8 cellular contexts compared by ENCODE assay signal in genomic region chr11:122748968-122749687, GRCh38.
A peak's percentile ranks its signal among the peaks of the same experiment; 100 is the strongest.
DNase-seq lines count a peak whose midpoint lies in the region; ATAC-seq, FAIRE-seq and TF ChIP-seq lines count a peak whose summit lies in the region.

No MANE protein-coding gene starts in this region.

- no peaks in the 10 kb centered on the region for H3K9me2 ChIP-seq in DOHH2 (replicated peaks; ENCODE audit: control insufficient read depth, low read length)

- ATAC-seq in GM21515 (IDR thresholded peaks at IDR 0.05; ENCODE audit: unreplicated experiment): peak; percentile 90

- 0 out of 2 replicates have a peak, but pooled peaks cover 2% of the 10 kb centered on the region for H3K36me3 ChIP-seq in DOHH2 (ENCODE audit: control insufficient read depth, low read length)
- H3K36me3 ChIP-seq in small intestine (ENCODE audit: control insufficient read depth in 2 of 2, insufficient read depth in 2 of 2, low read length in 2 of 2): no peaks in the 10 kb centered on the region

- WGBS in small intestine, 3 donors: 50 to 77% (median 61%) methylated on average over 6 of the region's 6 CpGs

- POLR2A ChIA-PET in HEK293T (lab: Yijun Ruan, JAX): no interaction called here

- peak overlapping the region; percentile 47 for H3K4me2 ChIP-seq in DOHH2 (ENCODE audit: low read length)

- FAIRE-seq in small intestine (lab: Jason Lieb, UNC): no peak

- CTCF ChIA-PET in HEK293T (lab: Yijun Ruan, JAX): no interaction called here

- H3K27me3 ChIP-seq in DOHH2 (ENCODE audit: control insufficient read depth, low read length): no peaks in the 10 kb centered on the region
- H3K27me3 ChIP-seq in small intestine (ENCODE audit: control insufficient read depth in 2 of 2, insufficient read depth in 2 of 2, low read length in 2 of 2): no peaks in the 10 kb centered on the region

- no peaks in the 10 kb centered on the region for H3F3A ChIP-seq in DOHH2 (ENCODE audit: control insufficient read depth, insufficient read depth)

- H3K4me3 ChIP-seq in DOHH2 (ENCODE audit: low read length): no peak overlapping the region
- no peak overlapping the region for H3K4me3 ChIP-seq in small intestine (ENCODE audit: low read depth in 1 of 2, low read length in 2 of 2)

- TF ChIP-seq CTCF in DOHH2 (IDR thresholded peaks at IDR 0.05; ENCODE audit: low read depth, low read length, poor library complexity, severe bottlenecking): no peak

- peaks cover 26% of the 10 kb centered on the region for H3K79me2 ChIP-seq in DOHH2 (ENCODE audit: control insufficient read depth, low read length)

- H3K27ac ChIP-seq in DOHH2 (ENCODE audit: low read depth, low read length) (no peak overlapping the region), small intestine (ENCODE audit: low read depth in 1 of 2, low read length in 1 of 2) (peak overlapping the region in 1 of 2 donors; percentile 80)

- H4K20me1 ChIP-seq in DOHH2 (ENCODE audit: control insufficient read depth, insufficient read depth, low read depth, low read length): 0 out of 2 replicates have a peak, but pooled peaks cover 3% of the 10 kb centered on the region

- H3K4me1 ChIP-seq in DOHH2 (ENCODE audit: control insufficient read depth, low read length) (peaks cover 54% of the 10 kb centered on the region), small intestine (ENCODE audit: control insufficient read depth in 2 of 2, insufficient read depth in 1 of 2, low read depth in 1 of 2, low read length in 1 of 2) (peaks cover 0 to 7% of the 10 kb centered on the region in 2 donors)

- H3K9me3 ChIP-seq in DOHH2 (ENCODE audit: control insufficient read depth, insufficient read depth, low read length): no peaks in the 10 kb centered on the region
- H3K9me3 ChIP-seq in small intestine (ENCODE audit: control insufficient read depth, low read depth): no peaks in the 10 kb centered on the region

- peak in 39 of 76 experiments; percentile 6 to 68 (median 30) for DNase-seq in HUDEP-2 (lab: John Stamatoyannopoulos, UW; ENCODE audit: unreplicated experiment in 76 of 76)
- peak; percentile 72 for DNase-seq in activated CD4-positive, alpha-beta T cell treated with anti-CD3 and anti-CD28 coated beads for 48 hours
- peak; percentile 82 for DNase-seq in fibroblast of peridontal ligament (ENCODE audit: extremely low read depth)
- peak; percentile 69 for DNase-seq in small intestine
- DNase-seq in NCI-H1105 treated with DMSO at 0.1 percent for 48 hours (lab: John Stamatoyannopoulos, UW): no peak
- no peak for DNase-seq in HEK293T (ENCODE audit: extremely low spot score)

TF ChIP-seq in HEK293T, 16 proteins besides CTCF, POLR2A, EP300 and RAD21:
- TF ChIP-seq NFRKB (IDR thresholded peaks at IDR 0.05) (no peak), TARDBP (IDR thresholded peaks at IDR 0.05) (no peak), BHLHE40 (IDR thresholded peaks at IDR 0.05; ENCODE audit: borderline replicate concordance) (no peak), ZNF384 (IDR thresholded peaks at IDR 0.05) (no peak), FOXM1 (IDR thresholded peaks at IDR 0.05; ENCODE audit: borderline replicate concordance) (no peak), ARNT (IDR thresholded peaks at IDR 0.05) (no peak), FOXK2 (IDR thresholded peaks at IDR 0.05) (no peak), CTBP1 (IDR thresholded peaks at IDR 0.05; ENCODE audit: borderline replicate concordance) (no peak), SP1 (IDR thresholded peaks at IDR 0.05) (no peak), HDGF (IDR thresholded peaks at IDR 0.05; ENCODE audit: borderline replicate concordance) (no peak), SUZ12 (IDR thresholded peaks at IDR 0.05) (no peak)
- TF ChIP-seq, protein P1, sequence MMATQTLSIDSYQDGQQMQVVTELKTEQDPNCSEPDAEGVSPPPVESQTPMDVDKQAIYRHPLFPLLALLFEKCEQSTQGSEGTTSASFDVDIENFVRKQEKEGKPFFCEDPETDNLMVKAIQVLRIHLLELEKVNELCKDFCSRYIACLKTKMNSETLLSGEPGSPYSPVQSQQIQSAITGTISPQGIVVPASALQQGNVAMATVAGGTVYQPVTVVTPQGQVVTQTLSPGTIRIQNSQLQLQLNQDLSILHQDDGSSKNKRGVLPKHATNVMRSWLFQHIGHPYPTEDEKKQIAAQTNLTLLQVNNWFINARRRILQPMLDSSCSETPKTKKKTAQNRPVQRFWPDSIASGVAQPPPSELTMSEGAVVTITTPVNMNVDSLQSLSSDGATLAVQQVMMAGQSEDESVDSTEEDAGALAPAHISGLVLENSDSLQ (IDR thresholded peaks at IDR 0.05): no peak
TF ChIP-seq in HEK293T: peak in this region for 0.

Comparison
In these comparisons a context has a peak if more than half of its experiments do, and no peak if none do; other contexts are left out.
1. DNase-seq: peak in HUDEP-2 (39 of 76), activated CD4-positive, alpha-beta T cell treated with anti-CD3 and anti-CD28 coated beads for 48 hours (single experiment), fibroblast of peridontal ligament (single experiment) and small intestine (single experiment); none in NCI-H1105 treated with DMSO at 0.1 percent for 48 hours (single experiment) and HEK293T (single experiment).